17 cellular contexts compared by ENCODE assay signal in the genomic region with DNA sequence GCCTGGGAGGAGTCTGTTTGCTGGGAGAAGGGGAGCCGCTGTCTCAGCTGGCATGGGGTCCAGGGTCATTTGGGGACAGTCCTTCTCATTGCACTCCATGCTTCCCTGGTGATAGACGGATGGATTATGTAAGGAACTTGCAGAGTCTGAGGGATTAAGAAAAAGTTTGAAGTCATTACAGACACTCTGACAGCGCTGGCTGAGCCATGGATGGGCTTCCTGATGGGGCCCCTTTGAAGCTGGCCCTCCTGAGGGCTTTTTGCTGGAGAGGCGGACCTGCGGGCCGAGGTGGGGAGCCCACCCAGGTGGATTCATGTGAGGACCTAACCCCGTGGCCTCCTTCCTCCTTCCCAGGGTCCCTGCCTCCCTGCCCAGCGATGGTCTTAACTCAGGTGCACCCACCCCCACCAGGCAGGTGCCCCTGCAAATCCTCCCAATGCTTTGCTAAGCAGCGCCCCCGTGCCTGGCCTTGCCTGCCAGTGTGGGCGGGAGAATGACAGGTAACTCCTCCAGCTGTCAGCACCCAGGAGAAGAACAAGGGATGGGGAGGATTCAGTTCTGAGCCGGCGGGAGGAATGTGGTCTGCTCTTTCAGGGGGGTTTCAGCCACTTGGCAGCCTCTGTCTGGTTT. TPM values are rescaled to one million over a fixed set of nuclear protein-coding genes. Genes with fewer than 3 reads are reported as not detected.
DNase-seq lines count a peak whose midpoint lies in the region; ATAC-seq, FAIRE-seq and TF ChIP-seq lines count a peak whose summit lies in the region.
"Had no signal": no experiment of that assay in that cellular context is flagged by ENCODE, and none has a peak within 500 bp of the region (broad histone marks: within the 10 kb centered on the region; RNA-seq: fewer than 3 reads in every experiment).

No MANE protein-coding gene starts in this region.

- intact Hi-C loops in Right ventricle myocardium inferior (cut with DNase I) = no loop called here
- intact Hi-C loops in cardiac septum (cut with DNase I) = no loop called here
- intact Hi-C loops in kidney (cut with DNase I) = no loop called here
- intact Hi-C loops in spleen (cut with DNase I; ENCODE audit: low total_unique reads) = no loop called here

- FAIRE-seq in kidney (lab: Jason Lieb, UNC) = no peak
- FAIRE-seq: G401.6, K562 had no signal

- no peak for ATAC-seq in Right ventricle myocardium inferior
- no peak for ATAC-seq in HG03342 (IDR thresholded peaks at IDR 0.05; ENCODE audit: unreplicated experiment)
- ATAC-seq: GM23338, HCT116, K562 had no signal

- TF ChIP-seq CTCF in kidney (IDR thresholded peaks at IDR 0.05; ENCODE audit: borderline replicate concordance, extremely low read depth, insufficient read depth) (no peak), spleen (IDR thresholded peaks at IDR 0.05 in 8 of 11, conservative IDR thresholded peaks at IDR 0.05 in 3 of 11) (no peak)

- H3K27me3 ChIP-seq in spleen (replicated peaks in 1 of 7) = peaks cover 0 to 41% (median 0%) of the 10 kb centered on the region in 7 donors

- no peaks in the 10 kb centered on the region for H3K36me3 ChIP-seq in kidney (ENCODE audit: control insufficient read depth in 1 of 2, insufficient read depth in 2 of 2, low read length in 2 of 2)
- no peaks in the 10 kb centered on the region for H3K36me3 ChIP-seq in spleen

- TF ChIP-seq POLR2A in spleen (IDR thresholded peaks at IDR 0.05) = no peak

- H3K4me3 ChIP-seq in kidney (ENCODE audit: low read length in 2 of 2) = no peak overlapping the region
- no peak overlapping the region for H3K4me3 ChIP-seq in spleen
- H3K4me3 ChIP-seq: GM23338, K562 had no signal

- 57 to 68% (median 58%) methylated on average over 5 to 13 of the region's 13 CpGs for WGBS in spleen, 5 donors

- no peaks in the 10 kb centered on the region for H3K4me1 ChIP-seq in kidney (ENCODE audit: control insufficient read depth in 1 of 2, insufficient read depth in 1 of 2, low read depth in 1 of 2, low read length in 2 of 2)
- H3K4me1 ChIP-seq in spleen = no peaks in the 10 kb centered on the region

- no peak overlapping the region for H3K9ac ChIP-seq in kidney (ENCODE audit: low read length in 2 of 2)

- H3K27ac ChIP-seq in kidney (ENCODE audit: low read depth in 2 of 2, low read length in 2 of 2) (no peak overlapping the region), spleen (no peak overlapping the region)

- DNase-seq in Right ventricle myocardium inferior (ENCODE audit: missing footprints) (peak; percentile 48), cardiac septum (ENCODE audit: low spot score) (no peak), NCI-H2171 (lab: John Stamatoyannopoulos, UW) (peak; percentile 25), kidney (peak; percentile 59), spleen (peak; percentile 49)
- DNase-seq in activated CD8-positive, alpha-beta memory T cell treated with anti-CD3 and anti-CD28 coated beads, Interleukin-2, amount 50 U/mL, for 4 hours = no peak
- DNase-seq: ACHN; AML-193; Calu3; CD4-positive, CD25-positive, alpha-beta regulatory T cell; DMS79; NK-92 treated with Interleukin-12 subunit alpha and Interleukin-12 subunit beta, amount 100 ng/mL, for 24 hours had no signal

- H3K9me3 ChIP-seq in kidney (ENCODE audit: control insufficient read depth in 1 of 2, low read length in 2 of 2) (no peaks in the 10 kb centered on the region), spleen (no peaks in the 10 kb centered on the region)

RNA-seq across cellular contexts. Expression of a gene that starts 24.2 kb away (rescaled TPM):
- total RNA-seq in Right ventricle myocardium inferior (14.1 TPM), cardiac septum (11.5 TPM), kidney (16.8 TPM), spleen (10 to 100 TPM; 19.7 to 34.5 (median 23.7) TPM)
- polyA plus RNA-seq in kidney (ENCODE audit: insufficient read depth, low read depth, low replicate concordance) (15.9 TPM), spleen (10 to 100 TPM; 14.9 to 24.2 (median 15.8) TPM)

Comparison
In these comparisons a context has a peak if more than half of its experiments do, and no peak if none do; other contexts are left out.
1. DNase-seq: peak in Right ventricle myocardium inferior (single experiment), NCI-H2171 (single experiment), kidney (single experiment) and spleen (single experiment); none in cardiac septum (single experiment) and activated CD8-positive, alpha-beta memory T cell treated with anti-CD3 and anti-CD28 coated beads, Interleukin-2, amount 50 U/mL, for 4 hours (single experiment).